ENCODE assay signal across 8 cellular contexts in genomic region chr7:151736403-151736909, GRCh38.
DNase-seq lines count a peak whose midpoint lies in the region; ATAC-seq, FAIRE-seq and TF ChIP-seq lines count a peak whose summit lies in the region.

No MANE protein-coding gene starts in this region.

- no peaks in the 10 kb centered on the region for H4K20me1 ChIP-seq in mammary epithelial cell (ENCODE audit: insufficient read depth, low read length)
- H4K20me1 ChIP-seq in HepG2 (ENCODE audit: insufficient read depth, low read length): no peaks in the 10 kb centered on the region

- 1% methylated on average over 9 of the region's 10 CpGs for WGBS in mammary epithelial cell (ENCODE audit: low coverage, missing lambda C conversion rate)
- whole genome bisulfite sequencing in HepG2 (ENCODE audit: low lambda C conversion rate): 12% methylated on average over 10 of the region's 10 CpGs

- H3K27ac ChIP-seq in mammary epithelial cell (ENCODE audit: insufficient read depth, low read depth, low read length) (no peak overlapping the region), HepG2 (ENCODE audit: extremely low read length, insufficient read depth, low read length) (no peak overlapping the region)

- H3K27me3 Mint-ChIP-seq in type B pancreatic cell (peaks cover 3% of the 10 kb centered on the region), natural killer cell (ENCODE audit: low read depth in 2 of 2) (no peaks in the 10 kb centered on the region)

- H3K4me3 ChIP-seq in mammary epithelial cell (replicated peaks in 1 of 3; ENCODE audit: insufficient read depth in 1 of 3, low read depth in 2 of 3, low read length in 3 of 3): peak overlapping the region in 2 of 3 experiments; percentile 1 to 4
- no peak overlapping the region for H3K4me3 ChIP-seq in HepG2 (replicated peaks in 1 of 3; ENCODE audit: insufficient read depth in 1 of 3, low read depth in 2 of 3, low read length in 3 of 3)

- peak overlapping the region; percentile 78 for H3K4me3 Mint-ChIP-seq in type B pancreatic cell
- no peak overlapping the region for H3K4me3 Mint-ChIP-seq in natural killer cell

- peak overlapping the region; percentile 74 for H3K4me2 ChIP-seq in mammary epithelial cell (ENCODE audit: insufficient read depth, low read depth, low read length)
- H3K4me2 ChIP-seq in HepG2 (ENCODE audit: low read depth, low read length): peak overlapping the region; percentile 2; the same call in 1 of the 2 replicates

- H3K27ac Mint-ChIP-seq in type B pancreatic cell: peak overlapping the region; percentile 78
- H3K27ac Mint-ChIP-seq in natural killer cell: no peak overlapping the region

- H3K79me2 ChIP-seq in mammary epithelial cell (ENCODE audit: insufficient read depth, low read length): no peaks in the 10 kb centered on the region
- no peaks in the 10 kb centered on the region for H3K79me2 ChIP-seq in HepG2 (ENCODE audit: insufficient read depth, low read length)

- H3K9me3 ChIP-seq in mammary epithelial cell (replicated peaks; ENCODE audit: insufficient read depth, low read length) (no peaks in the 10 kb centered on the region), HepG2 (ENCODE audit: low read length) (0 out of 2 replicates have a peak, but pooled peaks cover 4% of the 10 kb centered on the region)

- dilution Hi-C loops in mammary epithelial cell (cut with HindIII; ENCODE audit: low sequenced_read_pairs): no loop called here

- H3K36me3 ChIP-seq in mammary epithelial cell (ENCODE audit: insufficient read depth, low read length): no peaks in the 10 kb centered on the region
- H3K36me3 ChIP-seq in HepG2 (replicated peaks in 1 of 2; ENCODE audit: control insufficient read depth in 1 of 2, insufficient read depth in 2 of 2, low read length in 2 of 2): no peaks in the 10 kb centered on the region

- no peaks in the 10 kb centered on the region for H3K36me3 Mint-ChIP-seq in type B pancreatic cell
- H3K36me3 Mint-ChIP-seq in natural killer cell: no peaks in the 10 kb centered on the region

- intact Hi-C loops in mammary epithelial cell (cut with micrococcal nuclease): loop anchor here (5.0 kb wide), 1 partner anchor 104 kb away; no protein-coding TSS in a partner anchor
- intact Hi-C loops in HepG2 (cut with micrococcal nuclease; ENCODE audit: unreplicated experiment): no loop called here
- intact Hi-C loops in natural killer cell (cut with micrococcal nuclease): no loop called here

- H2AFZ ChIP-seq in mammary epithelial cell (ENCODE audit: low read depth, low read length) (peak overlapping the region; percentile 84), HepG2 (ENCODE audit: low read length) (no peak overlapping the region)

- H3K9me3 Mint-ChIP-seq in type B pancreatic cell (no peaks in the 10 kb centered on the region), natural killer cell (no peaks in the 10 kb centered on the region)

- peak; percentile 47 for ATAC-seq in HepG2
- no peak for ATAC-seq in natural killer cell
- no peak for ATAC-seq in HG03196 (IDR thresholded peaks at IDR 0.05; ENCODE audit: unreplicated experiment)

- TF ChIP-seq CTCF in mammary epithelial cell (conservative IDR thresholded peaks at IDR 0.05 in 1 of 2, IDR thresholded peaks at IDR 0.05 in 1 of 2; ENCODE audit: extremely low read depth in 1 of 2, insufficient read depth in 1 of 2, low read depth in 1 of 2, low read length in 2 of 2): peak in 1 of 2 donors; percentile 21
- TF ChIP-seq CTCF in HepG2 (CRISPR knock-in tag; IDR thresholded peaks at IDR 0.05): no peak
- TF ChIP-seq CTCF in type B pancreatic cell (conservative IDR thresholded peaks at IDR 0.05): no peak
- no peak for TF ChIP-seq CTCF in natural killer cell (IDR thresholded peaks at IDR 0.05)

- TF ChIP-seq EP300 in HepG2 (IDR thresholded peaks at IDR 0.05; ENCODE audit: low read depth in 2 of 2, low read length in 2 of 2) (no peak), HepG2 (CRISPR knock-in tag; IDR thresholded peaks at IDR 0.05; ENCODE audit: borderline replicate concordance) (no peak)

- CTCF ChIA-PET in mammary epithelial cell (lab: Charles Lee; ENCODE audit: low non-redundant PET): no interaction called here
- CTCF ChIA-PET in HepG2 (lab: Yijun Ruan, JAX; ENCODE audit: low intra/inter-chr PET ratio, low total read pairs): interaction anchor here (1.1 kb wide), 1 partner anchor 188 kb away, joined by 3 read pairs; no protein-coding TSS in a partner anchor

- no peak for TF ChIP-seq RAD21 in HepG2 (CRISPR knock-in tag; IDR thresholded peaks at IDR 0.05)

- H3K9ac ChIP-seq in mammary epithelial cell (ENCODE audit: insufficient read depth, low read length) (peak overlapping the region; percentile 34), HepG2 (ENCODE audit: insufficient read depth, low read depth, low read length) (no peak overlapping the region)

- in situ Hi-C loops in mammary epithelial cell (cut with MboI; ENCODE audit: low sequenced_read_pairs in 2 of 2) (no loop called here), HepG2 (cut with HindIII; ENCODE audit: extremely low pct_ligation_motif_present, low pct_unique_long_range_greater_than_20kb) (no loop called here)

- DNase-seq in DMS79 (lab: John Stamatoyannopoulos, UW): peak; percentile 96
- DNase-seq in NCI-H2171 treated with DMSO at 0.1 percent for 48 hours (lab: John Stamatoyannopoulos, UW): peak; percentile 96
- peak; percentile 78 for DNase-seq in mammary epithelial cell
- DNase-seq in HepG2 (ENCODE audit: low spot score): peak; percentile 16
- peak; percentile 82 for DNase-seq in type B pancreatic cell (ENCODE audit: extremely low spot score, unreplicated experiment)
- no peak for DNase-seq in natural killer cell
- no peak for DNase-seq in NOMO-1 treated with dmso at 0.1 percent for 144 hours (lab: John Stamatoyannopoulos, UW; ENCODE audit: unreplicated experiment)

- POLR2A ChIA-PET in HepG2 (lab: Yijun Ruan, JAX): no interaction called here

- H3K4me1 Mint-ChIP-seq in type B pancreatic cell (ENCODE audit: unreplicated experiment): peaks cover 29% of the 10 kb centered on the region
- peaks cover 16 to 18% of the 10 kb centered on the region in 2 donors for H3K4me1 Mint-ChIP-seq in natural killer cell

- FAIRE-seq in HepG2 (lab: Jason Lieb, UNC): no peak

- H3K27me3 ChIP-seq in mammary epithelial cell (ENCODE audit: insufficient read depth, low read length): no peaks in the 10 kb centered on the region
- peaks cover 0 to 6% of the 10 kb centered on the region in 2 experiments; a peak in 1 of 5 replicates for H3K27me3 ChIP-seq in HepG2 (ENCODE audit: control insufficient read depth in 1 of 2, insufficient read depth in 2 of 2, low read length in 2 of 2)

- BruUV-seq in mammary epithelial cell (replicated peaks; lab: Mats Ljungman, UMichigan): no TSS peak
- BruUV-seq in HepG2 (replicated peaks; lab: Mats Ljungman, UMichigan): no TSS peak

- TF ChIP-seq POLR2A in HepG2 (IDR thresholded peaks at IDR 0.05; ENCODE audit: insufficient read depth in 1 of 2, low read depth in 2 of 2, low read length in 2 of 2): no peak

- H3K4me1 ChIP-seq in mammary epithelial cell (ENCODE audit: insufficient read depth, low read length) (peaks cover 16% of the 10 kb centered on the region), HepG2 (ENCODE audit: insufficient read depth, low read length) (no peaks in the 10 kb centered on the region)

TF ChIP-seq in HepG2, 621 proteins besides CTCF, POLR2A, EP300 and RAD21 (continues in another document):
- TF ChIP-seq ZZZ3 (CRISPR knock-in tag; IDR thresholded peaks at IDR 0.05; ENCODE audit: borderline replicate concordance) (no peak), BRD4 (CRISPR knock-in tag; IDR thresholded peaks at IDR 0.05) (no peak), NKX3-1 (CRISPR knock-in tag; IDR thresholded peaks at IDR 0.05) (no peak), PRDM10 (CRISPR knock-in tag; IDR thresholded peaks at IDR 0.05; ENCODE audit: low read depth) (no peak), KDM1A (CRISPR knock-in tag; IDR thresholded peaks at IDR 0.05) (no peak), ZKSCAN5 (CRISPR knock-in tag; IDR thresholded peaks at IDR 0.05) (no peak), TOE1 (CRISPR knock-in tag; IDR thresholded peaks at IDR 0.05) (no peak), SMARCE1 (IDR thresholded peaks at IDR 0.05; ENCODE audit: borderline replicate concordance) (no peak), MED1 (CRISPR knock-in tag; IDR thresholded peaks at IDR 0.05) (no peak), ZNF124 (CRISPR knock-in tag; IDR thresholded peaks at IDR 0.05) (no peak), GTF2F1 (IDR thresholded peaks at IDR 0.05; ENCODE audit: low read length) (no peak), ZNF468 (CRISPR knock-in tag; IDR thresholded peaks at IDR 0.05) (no peak), ATAD3A (CRISPR knock-in tag; IDR thresholded peaks at IDR 0.05) (no peak)

Comparison
In these comparisons a context has a peak if more than half of its experiments do, and no peak if none do; other contexts are left out.
1. DNase-seq: peak in DMS79 (single experiment), NCI-H2171 treated with DMSO at 0.1 percent for 48 hours (single experiment), mammary epithelial cell (single experiment), HepG2 (single experiment) and type B pancreatic cell (single experiment); none in natural killer cell (single experiment) and NOMO-1 treated with dmso at 0.1 percent for 144 hours (single experiment).
2. H3K4me3 ChIP-seq: peak in mammary epithelial cell (2 of 3); none in HepG2 (0 of 3).